ENCODE assay signal across 9 cellular contexts in genomic region chr18:13914756-13915155, GRCh38. TPM values are rescaled to one million over a fixed set of nuclear protein-coding genes. Genes with fewer than 3 reads are reported as not detected.
"Had no signal": no experiment of that assay in that cellular context is flagged by ENCODE, and none has a peak within 500 bp of the region (broad histone marks: within the 10 kb centered on the region; RNA-seq: fewer than 3 reads in every experiment).

No MANE protein-coding gene starts in this region.

- H3K27ac ChIP-seq: HL-60 had no signal

- H3K9me3 ChIP-seq: HAP-1 had no signal

- H2AFZ ChIP-seq: GM23338 had no signal

- H3K4me1 ChIP-seq: HAP-1 had no signal

- H3K4me3 ChIP-seq: GM23338, HAP-1 had no signal

- H3K36me3 ChIP-seq: HAP-1 had no signal

- DNase-seq: HFFc6, KG1 had no signal

- H3K4me2 ChIP-seq: GM23338 had no signal

RNA-seq across cellular contexts. Expression of gene MC2R, which starts 0.6 kb away (rescaled TPM):
- total RNA-seq: GM23338, H1, HepG2, HFFc6, HT1080 had no signal
- polyA plus RNA-seq: GM23338, H1, HepG2, IgD-negative memory B cell had no signal
